ENCODE assay signal across 13 cellular contexts in genomic region chr2:105487142-105488069, GRCh38.
A peak's percentile ranks its signal among the peaks of the same experiment; 100 is the strongest.
DNase-seq lines count a peak whose midpoint lies in the region; ATAC-seq and TF ChIP-seq lines count a peak whose summit lies in the region.
"Had no signal": no experiment of that assay in that cellular context is flagged by ENCODE, and none has a peak within 500 bp of the region (broad histone marks: within the 10 kb centered on the region; RNA-seq: fewer than 3 reads in every experiment).

No MANE protein-coding gene starts in this region.

- WGBS in heart left ventricle, 4 donors: 44 to 60% (median 51%) methylated on average over 16 to 21 of the region's 21 CpGs

- ATAC-seq in heart left ventricle (peak; percentile 61 to 81 (median 68)), gastrocnemius medialis (peak in 1 of 2 donors; percentile 5), GM18520 (IDR thresholded peaks at IDR 0.05; ENCODE audit: unreplicated experiment) (no peak), GM18498 (IDR thresholded peaks at IDR 0.05; ENCODE audit: unreplicated experiment) (no peak), GM21619 (IDR thresholded peaks at IDR 0.05; ENCODE audit: unreplicated experiment) (no peak)
- ATAC-seq: natural killer cell had no signal

- H3K27me3 ChIP-seq in heart left ventricle: no peaks in the 10 kb centered on the region
- no peaks in the 10 kb centered on the region for H3K27me3 ChIP-seq in gastrocnemius medialis
- H3K27me3 ChIP-seq: adrenal gland had no signal

- peaks cover 0 to 12% (median 3%) of the 10 kb centered on the region in 12 donors for H3K9me3 ChIP-seq in heart left ventricle
- peaks cover 0 to under 1% (median 0%) of the 10 kb centered on the region in 3 donors for H3K9me3 ChIP-seq in gastrocnemius medialis

- no peak for TF ChIP-seq POLR2A in heart left ventricle (IDR thresholded peaks at IDR 0.05)
- no peak for TF ChIP-seq POLR2A in gastrocnemius medialis (IDR thresholded peaks at IDR 0.05)

- H3K4me1 ChIP-seq in heart left ventricle: peaks cover 0 to 43% (median 7%) of the 10 kb centered on the region in 12 donors
- peaks cover 22 to 24% of the 10 kb centered on the region in 2 donors for H3K4me1 ChIP-seq in gastrocnemius medialis

- in situ Hi-C loops in gastrocnemius medialis (cut with MboI; ENCODE audit: low sequenced_read_pairs in 4 of 4): no loop called here

- H3K4me3 ChIP-seq in heart left ventricle (peak overlapping the region in 1 of 12 donors; percentile 17), gastrocnemius medialis (no peak overlapping the region)
- H3K4me3 ChIP-seq: adrenal gland had no signal

- TF ChIP-seq CTCF in heart left ventricle (IDR thresholded peaks at IDR 0.05): peak in 1 of 12 donors; percentile 9
- TF ChIP-seq CTCF in gastrocnemius medialis (IDR thresholded peaks at IDR 0.05 in 4 of 5, conservative IDR thresholded peaks at IDR 0.05 in 1 of 5): no peak

- H3K27ac ChIP-seq in heart left ventricle (peak overlapping the region; percentile 81 to 98 (median 88)), gastrocnemius medialis (peak overlapping the region; percentile 66 to 82 (median 76))

- peak; percentile 93 for DNase-seq in EL
- DNase-seq in amniotic stem cell (lab: John Stamatoyannopoulos, UW): peak; percentile 59
- DNase-seq in heart left ventricle: peak; percentile 30 to 88 (median 79)
- peak in 1 of 2 donors; percentile 19 for DNase-seq in gastrocnemius medialis
- DNase-seq in DMS153 treated with DMSO at 0.1 percent for 48 hours (lab: John Stamatoyannopoulos, UW; ENCODE audit: unreplicated experiment): no peak
- DNase-seq: COR-L47; natural killer cell; NCI-H345; stimulated activated CD4-positive, alpha-beta T cell treated with anti-CD3 and anti-CD28 coated beads, Interleukin-15, amount 100 ng/mL, for 24 hours had no signal

- intact Hi-C loops in heart left ventricle (cut with DNase I) (loop anchor here in 8 of 10 donors (1.0 to 5.0 kb wide), 8 partner anchors 27 to 55 kb away; no protein-coding TSS in a partner anchor), gastrocnemius medialis (cut with DNase I; ENCODE audit: low total_unique reads) (no loop called here)

- H3K36me3 ChIP-seq in heart left ventricle (no peaks in the 10 kb centered on the region), gastrocnemius medialis (no peaks in the 10 kb centered on the region)
- H3K36me3 ChIP-seq: adrenal gland had no signal

Comparison
In these comparisons a context has a peak if more than half of its experiments do, and no peak if none do; other contexts are left out.
1. ATAC-seq: peak in heart left ventricle (4 of 4); none in GM18520 (single experiment), GM18498 (single experiment) and GM21619 (single experiment).